Comparison of ENCODE assay signal across 8 cellular contexts in genomic region chr15:50686468-50687301, GRCh38. TPM values are rescaled to one million over a fixed set of nuclear protein-coding genes. Genes with fewer than 3 reads are reported as not detected.
DNase-seq lines count a peak whose midpoint lies in the region; ATAC-seq and TF ChIP-seq lines count a peak whose summit lies in the region.

TSS of gene TRPM7 (minus strand) at chr15:50686797. CDS start at chr15:50686533, 264 bp downstream.

- H3K4me3 ChIP-seq in KMS-11 (IDR thresholded peaks at IDR 0.05; ENCODE audit: insufficient read depth, low read depth, low read length) = peak within 1 kb of the TSS; percentile 59
- H3K4me3 ChIP-seq in fibroblast of lung (replicated peaks in 1 of 4; ENCODE audit: control extremely low read depth in 1 of 4, insufficient read depth in 1 of 4, low read depth in 3 of 4, low read length in 4 of 4) = peak within 1 kb of the TSS; percentile 91 to 97 (median 92)

- POLR2A ChIA-PET in naive thymus-derived CD8-positive, alpha-beta T cell (lab: Charles Lee) = interaction anchor here (0.5 to 1.3 kb wide), 8 partner anchors 9 to 1484 kb away, joined by 3 to 5 read pairs (median 3); partner anchors contain the start of gene SPPL2A

- no peaks in the 10 kb centered on the region for H3K27me3 Mint-ChIP-seq in naive thymus-derived CD8-positive, alpha-beta T cell

- H3K9me3 ChIP-seq in fibroblast of lung (ENCODE audit: control insufficient read depth, insufficient read depth, low read depth, low read length) = no peaks in the 10 kb centered on the region

- H3K27me3 ChIP-seq in KMS-11 (ENCODE audit: insufficient read depth, low read depth) = no peaks in the 10 kb centered on the region
- no peaks in the 10 kb centered on the region for H3K27me3 ChIP-seq in fibroblast of lung (ENCODE audit: control insufficient read depth, insufficient read depth, low read length)

- H3K27ac ChIP-seq in KMS-11 = peak within 1 kb of the TSS; percentile 94
- H3K27ac ChIP-seq in fibroblast of lung (ENCODE audit: insufficient read depth, low read length) = peak within 1 kb of the TSS; percentile 95

- peak within 1 kb of the TSS; percentile 90 for H3K4me2 ChIP-seq in KMS-11
- H3K4me2 ChIP-seq in fibroblast of lung (ENCODE audit: extremely low read depth, insufficient read depth, low read length) = peak within 1 kb of the TSS; percentile 65

- peak; percentile 34 for DNase-seq in DMS79 (lab: John Stamatoyannopoulos, UW)
- DNase-seq in RPMI8226 = peak; percentile 97
- peak; percentile 72 to 85 for DNase-seq in activated T-helper 1 cell treated with anti-CD3 and anti-CD28 coated beads, Interleukin-2, amount 50 U/mL, for 16 hours (ENCODE audit: low read depth in 1 of 2, low spot score in 1 of 2)
- DNase-seq in fibroblast of lung (ENCODE audit: low read depth in 2 of 2) = peak; percentile 83 to 88
- peak; percentile 79 to 91 (median 86) for DNase-seq in naive thymus-derived CD8-positive, alpha-beta T cell
- peak; percentile 78 to 90 (median 84) for DNase-seq in stimulated activated naive CD4-positive, alpha-beta T cell (lab: John Stamatoyannopoulos, UW)

- peaks cover 22 to 58% (median 54%) of the 10 kb centered on the region in 4 donors for H3K4me1 Mint-ChIP-seq in naive thymus-derived CD8-positive, alpha-beta T cell

- peak within 1 kb of the TSS; percentile 97 for H2AFZ ChIP-seq in KMS-11 (ENCODE audit: low read depth)
- H2AFZ ChIP-seq in fibroblast of lung (ENCODE audit: low read length) = peak within 1 kb of the TSS; percentile 100

- H3K36me3 Mint-ChIP-seq in naive thymus-derived CD8-positive, alpha-beta T cell = peaks cover 0 to 33% (median 1%) of the 10 kb centered on the region in 3 donors

- no peaks in the 10 kb centered on the region for H3K9me3 Mint-ChIP-seq in naive thymus-derived CD8-positive, alpha-beta T cell

- peaks cover 14% of the 10 kb centered on the region; the same call in 1 of the 2 replicates for H4K20me1 ChIP-seq in KMS-11 (ENCODE audit: insufficient read depth)
- H4K20me1 ChIP-seq in fibroblast of lung (ENCODE audit: control insufficient read depth, extremely low read depth, insufficient read depth, low read length) = no peaks in the 10 kb centered on the region

- H3K79me2 ChIP-seq in KMS-11 (ENCODE audit: insufficient read depth, low read depth) (peaks cover 44% of the 10 kb centered on the region), fibroblast of lung (ENCODE audit: control insufficient read depth, insufficient read depth, low read length) (peaks cover 44% of the 10 kb centered on the region)

- ATAC-seq in GM21737 (IDR thresholded peaks at IDR 0.05; ENCODE audit: unreplicated experiment) = peak; percentile 76
- ATAC-seq in naive thymus-derived CD8-positive, alpha-beta T cell = peak; percentile 81 to 82

- peak within 1 kb of the TSS; percentile 83 to 99 (median 97) for H3K4me3 Mint-ChIP-seq in naive thymus-derived CD8-positive, alpha-beta T cell

- H3K36me3 ChIP-seq in KMS-11 (ENCODE audit: insufficient read depth) = no peaks in the 10 kb centered on the region
- H3K36me3 ChIP-seq in fibroblast of lung (ENCODE audit: control insufficient read depth, insufficient read depth, low read length) = peaks cover 2% of the 10 kb centered on the region

- H3K4me1 ChIP-seq in KMS-11 (ENCODE audit: low read depth, poor library complexity, severe bottlenecking) (peaks cover 29% of the 10 kb centered on the region), fibroblast of lung (ENCODE audit: control insufficient read depth, extremely low read depth, insufficient read depth, low read length) (peaks cover 5% of the 10 kb centered on the region)

- peak within 1 kb of the TSS; percentile 91 for H3K9ac ChIP-seq in KMS-11
- H3K9ac ChIP-seq in fibroblast of lung (ENCODE audit: insufficient read depth, low read length) = peak within 1 kb of the TSS; percentile 90

- no peak for TF ChIP-seq CTCF in KMS-11 (conservative IDR thresholded peaks at IDR 0.05; ENCODE audit: low read depth, low read length)
- peak in 1 of 2 donors; percentile 16 for TF ChIP-seq CTCF in fibroblast of lung (conservative IDR thresholded peaks at IDR 0.05 in 1 of 2, IDR thresholded peaks at IDR 0.05 in 1 of 2; ENCODE audit: low read depth in 1 of 2, low read length in 2 of 2)

- H3K27ac Mint-ChIP-seq in naive thymus-derived CD8-positive, alpha-beta T cell = peak within 1 kb of the TSS; percentile 90 to 99 (median 98)

RNA-seq across cellular contexts. Expression of gene TRPM7, which starts in this region (rescaled TPM):
- 62.9 and 64.4 TPM in 2 replicates for total RNA-seq in fibroblast of lung
- 22.5 and 30.3 TPM in 2 replicates for polyA plus RNA-seq in fibroblast of lung
- 13.1 and 16.1 TPM in 2 replicates for polyA plus RNA-seq in fibroblast of lung (2012)
- polyA minus RNA-seq in fibroblast of lung (ENCODE audit: low replicate concordance) = 2.9 and 5.5 TPM in 2 replicates
- 10 to 100 TPM; 62.8 to 69.2 TPM for total RNA-seq in naive thymus-derived CD8-positive, alpha-beta T cell
- polyA plus RNA-seq in naive thymus-derived CD8-positive, alpha-beta T cell = 10 to 100 TPM; 13.4 to 14.2 (median 13.7) TPM

Comparison
In these comparisons a context has a peak if more than half of its experiments do, and no peak if none do; other contexts are left out.
1. Peak in every context shown above with its lines: DNase-seq, ATAC-seq, H3K4me3 ChIP-seq and H3K27ac ChIP-seq.
2. DNase-seq: peak in every context shown above with its lines; median percentile 97 in RPMI8226; 86 in naive thymus-derived CD8-positive, alpha-beta T cell; 86 in fibroblast of lung; 84 in stimulated activated naive CD4-positive, alpha-beta T cell; 78 in activated T-helper 1 cell treated with anti-CD3 and anti-CD28 coated beads, Interleukin-2, amount 50 U/mL, for 16 hours; 34 in DMS79.